ENCODE assay signal across 27 cellular contexts in genomic region chr2:17981936-17982335, GRCh38.
"Had no signal": no experiment of that assay in that cellular context is flagged by ENCODE, and none has a peak within 500 bp of the region (broad histone marks: within the 10 kb centered on the region; RNA-seq: fewer than 3 reads in every experiment).

No MANE protein-coding gene starts in this region.

- H3K27ac Mint-ChIP-seq: activated CD4-positive, alpha-beta T cell treated with anti-CD3 and anti-CD28 coated beads, Interleukin-2, amount 10 ng/mL, durations not matched to agents 24 days and 14 days; activated CD8-positive, alpha-beta T cell treated with anti-CD3 and anti-CD28 coated beads for 36 hours; activated naive CD4-positive, alpha-beta T cell treated with anti-CD3 and anti-CD28 coated beads, Interleukin-2, amount 50 U/mL, for 24 hours; activated naive CD8-positive, alpha-beta T cell treated with anti-CD3 and anti-CD28 coated beads, Interleukin-2, amount 10 ng/mL, durations not matched to agents 7 days and 5 days; activated T-cell treated with anti-CD3 and anti-CD28 coated beads, Interleukin-2, amount 50 U/mL, for 72 hours; activated T-helper 17 cell treated with anti-CD3 and anti-CD28 coated beads, Interleukin-2, amount 50 U/mL, for 72 hours; T-helper 2 cell treated with Interferon-gamma antibody and Interleukin-4, amounts not matched to agents 5 μg/mL and 100 μg/mL, for 36 hours had no signal

- H3K36me3 ChIP-seq: breast epithelium had no signal

- H3K9me3 ChIP-seq: body of pancreas, breast epithelium had no signal

- H3K27me3 ChIP-seq: body of pancreas, breast epithelium had no signal

- H3K4me3 ChIP-seq: body of pancreas, breast epithelium had no signal

- H3K27ac ChIP-seq: body of pancreas, breast epithelium, RWPE1 had no signal

- DNase-seq: activated CD4-positive, alpha-beta T cell treated with anti-CD3 and anti-CD28 coated beads, Interleukin-2, amount 10 ng/mL, durations not matched to agents 24 days and 14 days; activated CD4-positive, alpha-beta T cell treated with anti-CD3 and anti-CD28 coated beads, Interleukin-2, amount 50 U/mL, for 4 hours; activated CD8-positive, alpha-beta T cell treated with anti-CD3 and anti-CD28 coated beads for 36 hours; activated effector memory CD4-positive, alpha-beta T cell treated with anti-CD3 and anti-CD28 coated beads, Interleukin-2, amount 50 U/mL, for 16 hours; activated naive CD4-positive, alpha-beta T cell; activated naive CD8-positive, alpha-beta T cell treated with anti-CD3 and anti-CD28 coated beads, Interleukin-2, amount 10 ng/mL, durations not matched to agents 7 days and 5 days; activated T-cell treated with anti-CD3 and anti-CD28 coated beads, Interleukin-2, amount 50 U/mL, for 1 hour; activated T-cell treated with anti-CD3 and anti-CD28 coated beads, Interleukin-2, amount 50 U/mL, for 72 hours; body of pancreas; KG1; MM.1S; MV-4-11; NCI-H1092; NCI-H1436 treated with DMSO at 0.1 percent for 48 hours; NCI-H1694 treated with DMSO at 0.1 percent for 48 hours; NCI-H2029; NCI-H345; NCI-H524 treated with DMSO at 0.1 percent for 48 hours; SIG-M5 had no signal

- H3K4me3 Mint-ChIP-seq: activated CD4-positive, alpha-beta T cell treated with anti-CD3 and anti-CD28 coated beads, Interleukin-2, amount 10 ng/mL, durations not matched to agents 24 days and 14 days; activated CD8-positive, alpha-beta T cell treated with anti-CD3 and anti-CD28 coated beads for 36 hours; activated naive CD4-positive, alpha-beta T cell treated with anti-CD3 and anti-CD28 coated beads, Interleukin-2, amount 50 U/mL, for 24 hours; activated naive CD8-positive, alpha-beta T cell treated with anti-CD3 and anti-CD28 coated beads, Interleukin-2, amount 10 ng/mL, durations not matched to agents 7 days and 5 days; activated T-cell treated with anti-CD3 and anti-CD28 coated beads, Interleukin-2, amount 50 U/mL, for 72 hours; activated T-helper 17 cell treated with anti-CD3 and anti-CD28 coated beads, Interleukin-2, amount 50 U/mL, for 72 hours; T-helper 2 cell treated with Interferon-gamma antibody and Interleukin-4, amounts not matched to agents 5 μg/mL and 100 μg/mL, for 36 hours had no signal

- ATAC-seq: activated CD8-positive, alpha-beta T cell treated with anti-CD3 and anti-CD28 coated beads for 36 hours; activated T-cell treated with anti-CD3 and anti-CD28 coated beads, Interleukin-2, amount 50 U/mL, for 72 hours; activated T-helper 17 cell treated with anti-CD3 and anti-CD28 coated beads, Interleukin-2, amount 50 U/mL, for 72 hours; body of pancreas; Panc1; Right ventricle myocardium inferior; SK-N-SH treated with all-trans-retinoic acid at 6 μM for 48 hours had no signal

- H3K4me1 ChIP-seq: body of pancreas, breast epithelium had no signal

- H3K4me1 Mint-ChIP-seq: activated CD4-positive, alpha-beta T cell treated with anti-CD3 and anti-CD28 coated beads, Interleukin-2, amount 10 ng/mL, durations not matched to agents 24 days and 14 days; activated naive CD4-positive, alpha-beta T cell treated with anti-CD3 and anti-CD28 coated beads, Interleukin-2, amount 50 U/mL, for 24 hours; activated naive CD8-positive, alpha-beta T cell treated with anti-CD3 and anti-CD28 coated beads, Interleukin-2, amount 10 ng/mL, durations not matched to agents 7 days and 5 days; activated T-helper 17 cell treated with anti-CD3 and anti-CD28 coated beads, Interleukin-2, amount 50 U/mL, for 72 hours had no signal

- H3K27me3 Mint-ChIP-seq: activated CD4-positive, alpha-beta T cell treated with anti-CD3 and anti-CD28 coated beads, Interleukin-2, amount 10 ng/mL, durations not matched to agents 24 days and 14 days; activated CD8-positive, alpha-beta T cell treated with anti-CD3 and anti-CD28 coated beads for 36 hours; activated naive CD8-positive, alpha-beta T cell treated with anti-CD3 and anti-CD28 coated beads, Interleukin-2, amount 10 ng/mL, durations not matched to agents 7 days and 5 days; activated T-helper 17 cell treated with anti-CD3 and anti-CD28 coated beads, Interleukin-2, amount 50 U/mL, for 72 hours had no signal

- H3K9me3 Mint-ChIP-seq: activated CD4-positive, alpha-beta T cell treated with anti-CD3 and anti-CD28 coated beads, Interleukin-2, amount 10 ng/mL, durations not matched to agents 24 days and 14 days; activated CD8-positive, alpha-beta T cell treated with anti-CD3 and anti-CD28 coated beads for 36 hours; activated naive CD4-positive, alpha-beta T cell treated with anti-CD3 and anti-CD28 coated beads, Interleukin-2, amount 50 U/mL, for 24 hours; T-helper 2 cell treated with Interferon-gamma antibody and Interleukin-4, amounts not matched to agents 5 μg/mL and 100 μg/mL, for 36 hours had no signal

- H3K36me3 Mint-ChIP-seq: activated naive CD4-positive, alpha-beta T cell treated with anti-CD3 and anti-CD28 coated beads, Interleukin-2, amount 50 U/mL, for 24 hours; activated naive CD8-positive, alpha-beta T cell treated with anti-CD3 and anti-CD28 coated beads, Interleukin-2, amount 10 ng/mL, durations not matched to agents 7 days and 5 days had no signal
